In the genomic region with DNA sequence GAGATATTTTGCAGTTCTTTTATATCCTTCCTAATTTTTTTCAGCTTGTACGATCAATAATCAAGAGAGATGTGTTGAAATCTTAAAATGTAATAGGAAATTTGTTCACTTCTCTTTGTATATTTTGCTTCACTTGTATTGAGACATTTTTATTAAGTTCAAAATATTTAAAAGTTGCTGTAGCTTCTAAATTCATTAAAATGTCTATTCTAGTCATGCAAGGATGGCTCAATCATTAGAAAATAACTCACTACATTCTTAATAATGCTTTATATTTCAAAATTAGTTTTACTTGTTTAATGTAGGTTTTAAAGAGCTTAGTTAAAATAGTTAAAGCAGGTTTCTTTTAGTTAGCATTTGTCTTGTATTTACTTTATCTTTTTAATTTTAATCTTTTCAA, we compare ENCODE assay signal across 22 cellular contexts.
"Had no signal": no experiment of that assay in that cellular context is flagged by ENCODE, and none has a peak within 500 bp of the region (broad histone marks: within the 10 kb centered on the region; RNA-seq: fewer than 3 reads in every experiment).

No MANE protein-coding gene starts in this region.

- H3K9me3 ChIP-seq: gastrocnemius medialis, mucosa of descending colon had no signal

- ATAC-seq: foreskin keratinocyte, gastrocnemius medialis, heart right ventricle, left cardiac atrium, left lung, left ventricle myocardium superior, lower lobe of right lung, mucosa of descending colon had no signal

- H3K27ac ChIP-seq: coronary artery, dorsolateral prefrontal cortex, esophagus muscularis mucosa, foreskin keratinocyte, gastrocnemius medialis, heart right ventricle, left lung, lower lobe of right lung had no signal

- DNase-seq: dermis blood vessel endothelial cell; dorsolateral prefrontal cortex; effector CD4-positive, alpha-beta T cell; effector memory CD4-positive, alpha-beta T cell; foreskin keratinocyte; gastrocnemius medialis; glutamatergic neuron; head of caudate nucleus; heart right ventricle; hippocampal formation; islet precursor cell; left cardiac atrium; left lung; left ventricle myocardium superior; lower lobe of right lung; mesenchymal stem cell; mucosa of descending colon; naive B cell had no signal

- FAIRE-seq: endothelial cell of umbilical vein had no signal

- H3K27ac Mint-ChIP-seq: mesothelial cell of epicardium, naive B cell had no signal

- H3K36me3 ChIP-seq: esophagus muscularis mucosa, gastrocnemius medialis, heart right ventricle, left lung, lower lobe of right lung had no signal

- H3K4me1 Mint-ChIP-seq: naive B cell had no signal

- H3K36me3 Mint-ChIP-seq: naive B cell had no signal

- H3K27me3 ChIP-seq: dorsolateral prefrontal cortex, esophagus muscularis mucosa, foreskin keratinocyte, gastrocnemius medialis, heart right ventricle, left lung had no signal

- H3K4me3 ChIP-seq: coronary artery, dorsolateral prefrontal cortex, esophagus muscularis mucosa, gastrocnemius medialis, heart right ventricle, left lung, lower lobe of right lung, mucosa of descending colon had no signal

- H3K4me1 ChIP-seq: esophagus muscularis mucosa, foreskin keratinocyte, gastrocnemius medialis, heart right ventricle, left lung, lower lobe of right lung had no signal

- H3K4me3 Mint-ChIP-seq: mesothelial cell of epicardium, naive B cell had no signal
